ENCODE assay signal across 1 cellular context in the genomic region with DNA sequence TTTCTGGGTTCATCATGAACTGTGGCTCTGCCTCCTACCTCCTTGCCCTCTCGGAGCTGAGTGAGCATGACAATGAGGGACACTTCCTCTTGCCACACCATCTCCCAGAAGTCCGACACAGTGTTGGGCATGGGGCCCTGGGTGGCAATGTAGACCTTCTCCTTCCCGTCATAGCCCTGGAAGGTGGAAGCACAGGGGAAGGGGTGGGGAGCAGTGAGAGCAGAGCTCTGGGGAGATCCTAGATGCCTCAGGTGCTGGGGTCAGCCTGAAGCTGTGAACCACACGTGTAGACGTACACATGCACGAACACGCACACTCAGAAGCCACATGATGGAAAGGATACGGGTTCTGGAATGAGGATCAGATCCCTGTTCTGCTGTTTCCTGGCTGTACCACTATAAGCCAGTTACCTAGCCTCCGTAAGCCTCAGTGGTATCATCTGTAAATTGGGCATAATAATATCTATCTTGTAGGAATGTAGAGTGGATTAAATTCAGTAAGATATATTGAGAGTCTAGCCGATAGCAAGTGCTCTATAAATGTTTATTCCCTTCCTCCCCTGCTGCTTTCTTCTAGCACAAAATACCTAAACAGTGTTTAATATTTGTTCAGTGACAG.
TF ChIP-seq lines count a peak whose summit lies in the region.

No MANE protein-coding gene starts in this region.

TF ChIP-seq in K562, 482 proteins besides CTCF, POLR2A, EP300 and RAD21 (continued from another document):
- TF ChIP-seq, protein P1, sequence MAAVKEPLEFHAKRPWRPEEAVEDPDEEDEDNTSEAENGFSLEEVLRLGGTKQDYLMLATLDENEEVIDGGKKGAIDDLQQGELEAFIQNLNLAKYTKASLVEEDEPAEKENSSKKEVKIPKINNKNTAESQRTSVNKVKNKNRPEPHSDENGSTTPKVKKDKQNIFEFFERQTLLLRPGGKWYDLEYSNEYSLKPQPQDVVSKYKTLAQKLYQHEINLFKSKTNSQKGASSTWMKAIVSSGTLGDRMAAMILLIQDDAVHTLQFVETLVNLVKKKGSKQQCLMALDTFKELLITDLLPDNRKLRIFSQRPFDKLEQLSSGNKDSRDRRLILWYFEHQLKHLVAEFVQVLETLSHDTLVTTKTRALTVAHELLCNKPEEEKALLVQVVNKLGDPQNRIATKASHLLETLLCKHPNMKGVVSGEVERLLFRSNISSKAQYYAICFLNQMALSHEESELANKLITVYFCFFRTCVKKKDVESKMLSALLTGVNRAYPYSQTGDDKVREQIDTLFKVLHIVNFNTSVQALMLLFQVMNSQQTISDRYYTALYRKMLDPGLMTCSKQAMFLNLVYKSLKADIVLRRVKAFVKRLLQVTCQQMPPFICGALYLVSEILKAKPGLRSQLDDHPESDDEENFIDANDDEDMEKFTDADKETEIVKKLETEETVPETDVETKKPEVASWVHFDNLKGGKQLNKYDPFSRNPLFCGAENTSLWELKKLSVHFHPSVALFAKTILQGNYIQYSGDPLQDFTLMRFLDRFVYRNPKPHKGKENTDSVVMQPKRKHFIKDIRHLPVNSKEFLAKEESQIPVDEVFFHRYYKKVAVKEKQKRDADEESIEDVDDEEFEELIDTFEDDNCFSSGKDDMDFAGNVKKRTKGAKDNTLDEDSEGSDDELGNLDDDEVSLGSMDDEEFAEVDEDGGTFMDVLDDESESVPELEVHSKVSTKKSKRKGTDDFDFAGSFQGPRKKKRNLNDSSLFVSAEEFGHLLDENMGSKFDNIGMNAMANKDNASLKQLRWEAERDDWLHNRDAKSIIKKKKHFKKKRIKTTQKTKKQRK (IDR thresholded peaks at IDR 0.05; ENCODE audit: borderline replicate concordance, low read depth, low read length): no peak
- TF ChIP-seq GABPA (tag; conservative IDR thresholded peaks at IDR 0.05; ENCODE audit: low read depth): no peak
- TF ChIP-seq, protein P2, sequence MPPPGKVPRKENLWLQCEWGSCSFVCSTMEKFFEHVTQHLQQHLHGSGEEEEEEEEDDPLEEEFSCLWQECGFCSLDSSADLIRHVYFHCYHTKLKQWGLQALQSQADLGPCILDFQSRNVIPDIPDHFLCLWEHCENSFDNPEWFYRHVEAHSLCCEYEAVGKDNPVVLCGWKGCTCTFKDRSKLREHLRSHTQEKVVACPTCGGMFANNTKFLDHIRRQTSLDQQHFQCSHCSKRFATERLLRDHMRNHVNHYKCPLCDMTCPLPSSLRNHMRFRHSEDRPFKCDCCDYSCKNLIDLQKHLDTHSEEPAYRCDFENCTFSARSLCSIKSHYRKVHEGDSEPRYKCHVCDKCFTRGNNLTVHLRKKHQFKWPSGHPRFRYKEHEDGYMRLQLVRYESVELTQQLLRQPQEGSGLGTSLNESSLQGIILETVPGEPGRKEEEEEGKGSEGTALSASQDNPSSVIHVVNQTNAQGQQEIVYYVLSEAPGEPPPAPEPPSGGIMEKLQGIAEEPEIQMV (tag; conservative IDR thresholded peaks at IDR 0.05; ENCODE audit: low read depth): no peak
- peak; percentile 51; the same call in 1 of the 2 replicates for TF ChIP-seq RBFOX2 (IDR thresholded peaks at IDR 0.05; ENCODE audit: low read depth, low read length)
- TF ChIP-seq MYNN (IDR thresholded peaks at IDR 0.05): no peak
- TF ChIP-seq MYNN (CRISPR knock-in tag; IDR thresholded peaks at IDR 0.05): no peak
- TF ChIP-seq ZNF561 (CRISPR knock-in tag; conservative IDR thresholded peaks at IDR 0.05): no peak
- TF ChIP-seq POLR2AphosphoS5 (IDR thresholded peaks at IDR 0.05; ENCODE audit: control insufficient read depth, insufficient read depth, low read depth, low read length): peak; percentile 47; the same call in 1 of the 2 replicates
- no peak for TF ChIP-seq HLTF (IDR thresholded peaks at IDR 0.05)
- TF ChIP-seq ADNP (tag; IDR thresholded peaks at IDR 0.05): peak; percentile 62; the same call in 1 of the 2 replicates
- TF ChIP-seq CEBPG (CRISPR knock-in tag; IDR thresholded peaks at IDR 0.05): 0 out of 2 replicates have a peak, but pooled peaks have one; percentile 30
- no peak for TF ChIP-seq CEBPG (tag; conservative IDR thresholded peaks at IDR 0.05 in 1 of 2, IDR thresholded peaks at IDR 0.05 in 1 of 2)
